ENCODE assay signal across 25 cellular contexts in the genomic region with DNA sequence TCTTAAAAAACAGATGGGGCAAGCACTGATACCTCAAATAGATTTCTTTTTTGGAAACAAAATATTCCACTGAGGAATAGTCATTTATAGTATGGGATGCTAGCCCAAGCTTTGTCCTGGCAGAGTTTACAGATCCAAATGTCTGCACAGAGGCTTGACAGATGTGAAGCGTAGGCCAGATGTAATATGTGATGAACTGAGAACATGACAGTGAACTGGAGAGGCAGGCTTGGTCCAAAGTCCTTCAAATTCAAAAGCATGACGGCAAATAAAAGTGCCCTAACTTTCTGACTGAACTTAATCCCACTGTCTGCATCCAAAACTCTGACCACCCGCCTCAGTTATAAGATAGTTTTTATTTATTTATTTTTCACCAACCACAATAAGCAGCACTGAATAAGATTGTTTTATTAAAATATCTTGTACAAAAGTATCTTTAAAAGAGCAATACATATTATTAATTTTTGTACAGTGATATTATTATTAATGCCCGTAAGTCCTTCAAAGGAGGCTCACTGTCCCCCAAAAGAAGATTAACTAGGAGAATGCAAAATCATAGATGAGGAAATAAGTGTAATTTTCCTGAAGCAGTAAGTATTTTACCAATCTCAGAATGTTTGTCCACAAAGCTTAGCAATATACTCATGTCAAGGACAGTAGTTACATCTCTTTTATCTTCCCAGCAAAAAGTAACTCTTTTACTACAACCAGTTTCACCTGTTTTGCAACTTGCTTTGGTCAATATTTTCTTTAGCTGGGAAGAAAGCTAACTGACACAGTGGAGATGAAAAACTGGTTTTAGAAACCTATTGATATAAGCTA. TPM values are rescaled to one million over a fixed set of nuclear protein-coding genes. Genes with fewer than 3 reads are reported as not detected.
DNase-seq lines count a peak whose midpoint lies in the region; ATAC-seq, FAIRE-seq and TF ChIP-seq lines count a peak whose summit lies in the region.
"Had no signal": no experiment of that assay in that cellular context is flagged by ENCODE, and none has a peak within 500 bp of the region (broad histone marks: within the 10 kb centered on the region; RNA-seq: fewer than 3 reads in every experiment).

No MANE protein-coding gene starts in this region.

- WGBS in pancreas, 2 donors, result 64 to 77% methylated on average over 4 of the region's 4 CpGs

- peaks cover 0 to 31% (median 18%) of the 10 kb centered on the region in 3 donors for H3K4me1 ChIP-seq in pancreas
- H3K4me1 ChIP-seq: BE2C had no signal

- TF ChIP-seq CTCF in epithelial cell of esophagus (IDR thresholded peaks at IDR 0.05; ENCODE audit: insufficient read depth, low read depth, low read length, missing control alignments) (no peak), pancreas (IDR thresholded peaks at IDR 0.05) (no peak)

- H3K27me3 ChIP-seq in pancreas, result no peaks in the 10 kb centered on the region
- H3K27me3 ChIP-seq: BE2C, SJCRH30 had no signal

- peak; percentile 8 for DNase-seq in NCI-H2196 (lab: John Stamatoyannopoulos, UW; ENCODE audit: unreplicated experiment)
- no peak for DNase-seq in NCI-H2196 treated with DMSO at 0.1 percent for 48 hours (lab: John Stamatoyannopoulos, UW; ENCODE audit: unreplicated experiment)
- DNase-seq in NCI-H510A treated with DMSO at 0.1 percent for 48 hours (lab: John Stamatoyannopoulos, UW), result peak; percentile 41
- peak; percentile 62 for DNase-seq in epithelial cell of esophagus (ENCODE audit: low read depth)
- no peak for DNase-seq in pancreas
- no peak for DNase-seq in NAMALWA (ENCODE audit: low spot score)
- DNase-seq in central memory CD4-positive, alpha-beta T cell, result no peak
- DNase-seq: 8988T; BE2C; CD4-positive, CD25-positive, alpha-beta regulatory T cell; COR-L47; DMS 273 treated with DMSO at 0.1 percent for 48 hours; GDM1; HCEC 1CT; NCI-H1694 treated with DMSO at 0.1 percent for 48 hours; NCI-H2107; NCI-H226; NCI-H774; OCI-M1; RPMI8226; SJCRH30 had no signal

- ATAC-seq in pancreas (peak; percentile 38 to 77 (median 75)), HG03457 (IDR thresholded peaks at IDR 0.05; ENCODE audit: unreplicated experiment) (no peak)
- ATAC-seq: GM23338, K562 had no signal

- H3K36me3 ChIP-seq in pancreas, result no peaks in the 10 kb centered on the region
- H3K36me3 ChIP-seq: BE2C, SJCRH30 had no signal

- no peak for FAIRE-seq in pancreas (lab: Jason Lieb, UNC)
- FAIRE-seq: GM19239, K562 had no signal

- intact Hi-C loops in pancreas (cut with DNase I), result no loop called here

- no peaks in the 10 kb centered on the region for H3K9me3 ChIP-seq in pancreas
- H3K9me3 ChIP-seq: BE2C, SJCRH30 had no signal

- no peak overlapping the region for H3K27ac ChIP-seq in pancreas
- H3K27ac ChIP-seq: SJCRH30 had no signal

- H3K4me3 ChIP-seq in epithelial cell of esophagus (ENCODE audit: low read length), result no peak overlapping the region
- no peak overlapping the region for H3K4me3 ChIP-seq in pancreas
- H3K4me3 ChIP-seq: GM23338, K562, SJCRH30 had no signal

RNA-seq across cellular contexts. Expression of a gene that starts 10.7 kb away (rescaled TPM):
- 10 to 100 TPM in 2 of 6 donors, 1 to 10 TPM in 4; 9.1 to 18.5 (median 9.9) TPM for total RNA-seq in pancreas
- polyA plus RNA-seq in pancreas, result 1 to 10 TPM; 2.5 to 5.7 TPM

Comparison
In these comparisons a context has a peak if more than half of its experiments do, and no peak if none do; other contexts are left out.
1. DNase-seq: peak in NCI-H2196 (single experiment), NCI-H510A treated with DMSO at 0.1 percent for 48 hours (single experiment) and epithelial cell of esophagus (single experiment); none in NCI-H2196 treated with DMSO at 0.1 percent for 48 hours (single experiment), pancreas (0 of 6), NAMALWA (single experiment) and central memory CD4-positive, alpha-beta T cell (single experiment).